2 cellular contexts compared by ENCODE assay signal in the genomic region with DNA sequence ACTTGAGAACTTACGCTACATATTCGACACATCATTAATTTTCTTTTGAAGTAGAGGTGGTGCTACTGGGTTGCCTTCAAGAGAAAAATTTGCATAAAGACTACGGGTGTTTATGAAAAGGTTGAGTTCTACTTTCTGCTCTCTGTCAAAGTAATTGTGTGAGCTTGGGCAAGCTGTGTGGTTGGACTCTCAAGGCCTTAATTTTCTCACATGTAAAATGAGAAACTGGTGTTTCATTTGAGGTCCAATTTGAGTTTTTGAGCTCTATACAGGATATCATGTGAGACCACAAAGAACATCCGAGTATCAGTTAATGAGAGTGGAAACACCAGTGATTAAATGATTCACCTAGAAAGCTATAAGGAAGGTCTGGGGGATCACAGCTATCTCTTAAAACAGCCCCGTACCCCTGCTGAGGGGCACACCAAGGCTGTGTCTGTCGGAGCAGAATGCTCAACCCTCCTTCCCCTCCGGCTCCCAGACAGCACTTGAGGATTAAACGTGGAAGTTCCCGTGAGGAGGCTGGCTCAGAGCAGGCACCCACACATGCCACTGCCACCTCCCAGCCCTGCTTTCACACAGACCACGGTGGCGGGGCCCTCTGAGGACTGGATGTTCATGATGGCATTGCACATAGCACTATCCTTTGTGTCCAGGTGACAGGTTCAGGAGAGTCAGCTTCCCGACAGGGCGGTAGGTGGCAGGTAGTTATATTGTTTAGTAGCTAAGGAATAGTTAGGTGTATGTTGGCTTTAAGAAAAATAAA.
TF ChIP-seq lines count a peak whose summit lies in the region.

No MANE protein-coding gene starts in this region.

TF ChIP-seq in GM23338, 12 proteins besides CTCF, POLR2A, EP300 and RAD21 (continued from another document):
- TF ChIP-seq NANOG (IDR thresholded peaks at IDR 0.05; ENCODE audit: borderline replicate concordance) (no peak), POLR2AphosphoS5 (IDR thresholded peaks at IDR 0.05; ENCODE audit: low read depth) (no peak), STAT1 (IDR thresholded peaks at IDR 0.05; ENCODE audit: unreplicated experiment) (no peak)

TF ChIP-seq in H1, 55 proteins besides CTCF, POLR2A, EP300 and RAD21 (continued from another document):
- TF ChIP-seq E2F6 (IDR thresholded peaks at IDR 0.05) (no peak), PHF8 (conservative IDR thresholded peaks at IDR 0.05; ENCODE audit: low read depth, low read length) (no peak), TBP (IDR thresholded peaks at IDR 0.05; ENCODE audit: low read depth, low read length) (no peak), SIN3A (conservative IDR thresholded peaks at IDR 0.05 in 1 of 2, IDR thresholded peaks at IDR 0.05 in 1 of 2; ENCODE audit: low read depth in 1 of 2, low read length in 2 of 2) (no peak)
